Comparison of ENCODE assay signal across 30 cellular contexts in genomic region chr21:16345757-16346156, GRCh38.
"Had no signal": no experiment of that assay in that cellular context is flagged by ENCODE, and none has a peak within 500 bp of the region (broad histone marks: within the 10 kb centered on the region; RNA-seq: fewer than 3 reads in every experiment).

No MANE protein-coding gene starts in this region.

- FAIRE-seq: astrocyte, TTC549 had no signal

- DNase-seq: activated B cell treated with CpG ODN at 0.5 μM for 24 hours; activated CD4-positive, alpha-beta memory T cell treated with anti-CD3 and anti-CD28 coated beads for 36 hours; activated CD4-positive, alpha-beta T cell treated with anti-CD3 and anti-CD28 coated beads for 4 hours; activated CD4-positive, alpha-beta T cell treated with anti-CD3 and anti-CD28 coated beads, Interleukin-2, amount 10 ng/mL, durations not matched to agents 24 days and 14 days; activated CD4-positive, alpha-beta T cell treated with anti-CD3 and anti-CD28 coated beads, Interleukin-2, amount 50 U/mL, for 1 hour; activated CD4-positive, alpha-beta T cell treated with anti-CD3 and anti-CD28 coated beads, Interleukin-2, amount 50 U/mL, for 4 hours; activated CD4-positive, CD25-positive, alpha-beta regulatory T cell treated with anti-CD3 and anti-CD28 coated beads, Interleukin-2, amount 50 U/mL, for 72 hours; activated CD8-positive, alpha-beta memory T cell treated with anti-CD3 and anti-CD28 coated beads, Interleukin-2, amount 10 ng/mL, durations not matched to agents 7 days and 5 days; activated CD8-positive, alpha-beta memory T cell treated with anti-CD3 and anti-CD28 coated beads, Interleukin-2, amount 50 U/mL, for 48 hours; activated CD8-positive, alpha-beta T cell treated with anti-CD3 and anti-CD28 coated beads for 36 hours; activated effector memory CD4-positive, alpha-beta T cell treated with Interleukin-2 at 50 U/mL for 16 hours; activated gamma-delta T cell; activated naive CD4-positive, alpha-beta T cell treated with anti-CD3 and anti-CD28 coated beads for 36 hours; activated naive CD4-positive, alpha-beta T cell treated with anti-CD3 and anti-CD28 coated beads, Interleukin-2, amount 50 U/mL, for 16 hours; activated naive CD8-positive, alpha-beta T cell treated with anti-CD3 and anti-CD28 coated beads for 36 hours; activated T-cell treated with anti-CD3 and anti-CD28 coated beads, Interleukin-2, amount 50 U/mL, for 24 hours; activated T-cell treated with anti-CD3 and anti-CD28 coated beads, Interleukin-2, amount 50 U/mL, for 48 hours; adrenal gland; amniotic stem cell; aorta; body of pancreas; brain microvascular endothelial cell; central memory CD4-positive, alpha-beta T cell; T-helper 2 cell; T-helper 9 cell had no signal

- ATAC-seq: activated CD8-positive, alpha-beta memory T cell treated with anti-CD3 and anti-CD28 coated beads, Interleukin-2, amount 10 ng/mL, durations not matched to agents 7 days and 5 days; activated CD8-positive, alpha-beta T cell treated with anti-CD3 and anti-CD28 coated beads for 36 hours; activated naive CD4-positive, alpha-beta T cell treated with anti-CD3 and anti-CD28 coated beads, Interleukin-2, amount 50 U/mL, for 72 hours; body of pancreas had no signal

- H3K36me3 ChIP-seq: adrenal gland, brain microvascular endothelial cell, breast epithelium had no signal

- H3K27me3 ChIP-seq: adrenal gland, body of pancreas, brain microvascular endothelial cell, breast epithelium had no signal

- H3K9me3 ChIP-seq: adrenal gland, body of pancreas, breast epithelium had no signal

- H3K4me1 ChIP-seq: adrenal gland, body of pancreas, breast epithelium had no signal

- H3K4me3 ChIP-seq: adrenal gland, body of pancreas, breast epithelium had no signal

- H3K27ac ChIP-seq: adrenal gland, body of pancreas, brain microvascular endothelial cell, breast epithelium, VCaP had no signal
